22 cellular contexts compared by ENCODE assay signal in the genomic region with DNA sequence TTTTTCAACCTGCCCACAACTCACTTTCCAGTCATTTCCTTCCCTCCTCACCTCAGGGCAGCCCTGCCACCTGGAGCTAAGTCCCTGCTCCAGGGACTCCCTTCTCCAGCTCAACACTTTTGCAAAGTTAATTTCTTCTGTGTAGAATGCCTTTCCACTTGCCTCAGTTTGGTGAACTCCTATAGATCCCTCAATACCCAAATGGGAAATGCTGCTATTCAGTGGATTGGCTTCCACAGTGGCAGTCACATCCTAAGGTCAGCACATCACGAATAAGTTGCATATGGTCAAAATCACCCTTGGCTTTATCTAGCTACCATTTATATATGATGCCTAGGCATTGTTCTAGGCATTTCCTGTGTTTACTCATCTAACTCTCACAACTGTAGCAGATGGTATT. TPM values are rescaled to one million over a fixed set of nuclear protein-coding genes. Genes with fewer than 3 reads are reported as not detected.
DNase-seq lines count a peak whose midpoint lies in the region; ATAC-seq and TF ChIP-seq lines count a peak whose summit lies in the region.
"Had no signal": no experiment of that assay in that cellular context is flagged by ENCODE, and none has a peak within 500 bp of the region (broad histone marks: within the 10 kb centered on the region; RNA-seq: fewer than 3 reads in every experiment).

No MANE protein-coding gene starts in this region.

- no peak for ATAC-seq in CD4-positive, alpha-beta T cell (ENCODE audit: poor library complexity)
- no peak for ATAC-seq in IMR-90 (ENCODE audit: low read depth)
- ATAC-seq: HepG2, Right ventricle myocardium inferior had no signal

- no peak overlapping the region for H2BK20ac ChIP-seq in IMR-90 (ENCODE audit: low read depth, low read length)

- no peak overlapping the region for H2AK5ac ChIP-seq in IMR-90 (ENCODE audit: low read depth, low read length)

- H3K4me1 ChIP-seq in IMR-90 (ENCODE audit: control insufficient read depth, insufficient read depth, low read length) (peaks cover 27% of the 10 kb centered on the region), BE2C (peaks cover 13% of the 10 kb centered on the region)

- no peak for DNase-seq in CD4-positive, alpha-beta T cell
- peak; percentile 42 for DNase-seq in DMS53 (lab: John Stamatoyannopoulos, UW)
- DNase-seq in IMR-90, result no peak
- DNase-seq in dermis blood vessel endothelial cell, result peak; percentile 13
- no peak for DNase-seq in RWPE1 (ENCODE audit: low spot score)
- no peak for DNase-seq in BE2C
- DNase-seq in AG20443 (ENCODE audit: low spot score), result no peak
- DNase-seq: DMS79, GM23248, H9, KG1, MV-4-11, NCI-H1105 treated with DMSO at 0.1 percent for 48 hours, NCI-H2029 treated with DMSO at 0.1 percent for 48 hours, NCI-H2171, NCI-H345, NCI-H524, OCI-M1 had no signal

- H2BK120ac ChIP-seq in IMR-90 (ENCODE audit: low read depth, low read length), result no peak overlapping the region

- no peaks in the 10 kb centered on the region for H3K9me3 ChIP-seq in CD4-positive, alpha-beta T cell (ENCODE audit: control insufficient read depth, low read length)
- H3K9me3 ChIP-seq in IMR-90 (ENCODE audit: control insufficient read depth, insufficient read depth, low read length) (no peaks in the 10 kb centered on the region), BE2C (no peaks in the 10 kb centered on the region)
- H3K9me3 ChIP-seq: BLaER1, SJSA1 had no signal

- peaks cover 0 to 16% of the 10 kb centered on the region in 2 experiments; a peak in 1 of 4 replicates for H3K79me1 ChIP-seq in IMR-90 (ENCODE audit: low read depth in 1 of 2, low read length in 2 of 2)

- no peak overlapping the region for H3K56ac ChIP-seq in IMR-90 (ENCODE audit: extremely low read depth, insufficient read depth, low read length)

- no peak overlapping the region for H3K27ac ChIP-seq in CD4-positive, alpha-beta T cell (ENCODE audit: low read depth, low read length)
- H3K27ac ChIP-seq in IMR-90 (ENCODE audit: insufficient read depth, low read length) (no peak overlapping the region), RWPE1 (no peak overlapping the region)
- H3K27ac ChIP-seq: BLaER1, GM23248, SJSA1 had no signal

- no peak overlapping the region for H4K5ac ChIP-seq in IMR-90 (ENCODE audit: low read depth, low read length)

- TF ChIP-seq POLR2A in IMR-90 (IDR thresholded peaks at IDR 0.05; ENCODE audit: low read depth, low read length), result no peak

- H3K4me1 Mint-ChIP-seq in CD4-positive, alpha-beta T cell (ENCODE audit: low read depth), result peaks cover 21% of the 10 kb centered on the region

- H3K4me3 ChIP-seq in IMR-90 (ENCODE audit: insufficient read depth, low read depth, low read length) (no peak overlapping the region), BE2C (ENCODE audit: low read depth, low read length) (no peak overlapping the region)
- H3K4me3 ChIP-seq: BLaER1, GM23248, SJSA1 had no signal

- dilution Hi-C loops in IMR-90 (cut with HindIII; ENCODE audit: low sequenced_read_pairs, unreplicated experiment), result no loop called here

- no peak overlapping the region for H2BK5ac ChIP-seq in IMR-90 (ENCODE audit: low read depth, low read length, poor library complexity, severe bottlenecking)

- intact Hi-C loops in CD4-positive, alpha-beta T cell (cut with DNase I, micrococcal nuclease), result no loop called here
- intact Hi-C loops in IMR-90 (cut with micrococcal nuclease), result no loop called here

- no peak overlapping the region for H3K4me2 ChIP-seq in IMR-90 (ENCODE audit: low read depth, low read length)
- H3K4me2 ChIP-seq: BLaER1 had no signal

- H3K4me3 Mint-ChIP-seq in CD4-positive, alpha-beta T cell, result no peak overlapping the region
- H3K4me3 Mint-ChIP-seq: H9 had no signal

- in situ Hi-C loops in IMR-90 (cut with MboI; ENCODE audit: low sequenced_read_pairs), result no loop called here

- H3K9me1 ChIP-seq in IMR-90 (ENCODE audit: insufficient read depth, low read length), result peaks cover 31% of the 10 kb centered on the region

- H3K27ac Mint-ChIP-seq in CD4-positive, alpha-beta T cell, result peak overlapping the region; percentile 30

- no peak overlapping the region for H3K23ac ChIP-seq in IMR-90 (ENCODE audit: low read depth, low read length)

- H3K9me3 Mint-ChIP-seq in CD4-positive, alpha-beta T cell, result no peaks in the 10 kb centered on the region
- H3K9me3 Mint-ChIP-seq: H9 had no signal

- no peak overlapping the region for H2AK9ac ChIP-seq in IMR-90 (replicated peaks; ENCODE audit: low read depth, low read length, poor library complexity)

- no CpG with 5 or more reads among the region's 1 CpG for WGBS in IMR-90 (ENCODE audit: extremely low coverage in 2 of 2, insufficient read length in 1 of 2), 2 experiments

- CTCF ChIA-PET in CD4-positive, alpha-beta T cell (lab: Charles Lee), result interaction anchor here (1.9 kb wide), 1 partner anchor 24 kb away, joined by 4 read pairs; a partner anchor contains a TSS
- CTCF ChIA-PET in IMR-90 (lab: Yijun Ruan, JAX), result no interaction called here
- CTCF ChIA-PET in RWPE1 (lab: Yijun Ruan, JAX), result no interaction called here

- no peak overlapping the region for H3K18ac ChIP-seq in IMR-90 (ENCODE audit: low read depth, low read length)

- no peak overlapping the region for H3K9ac ChIP-seq in IMR-90 (ENCODE audit: low read depth, low read length)
- H3K9ac ChIP-seq: BLaER1, GM23248 had no signal

- TF ChIP-seq RAD21 in IMR-90 (IDR thresholded peaks at IDR 0.05; ENCODE audit: low read length), result no peak

- no peaks in the 10 kb centered on the region for H3K27me3 ChIP-seq in CD4-positive, alpha-beta T cell (ENCODE audit: control insufficient read depth, insufficient read depth, low read length)
- H3K27me3 ChIP-seq in IMR-90 (ENCODE audit: control insufficient read depth, insufficient read depth, low read length), result no peaks in the 10 kb centered on the region
- H3K27me3 ChIP-seq in BE2C, result no peaks in the 10 kb centered on the region
- H3K27me3 ChIP-seq: BLaER1, SJSA1 had no signal

- no peak overlapping the region; the same call in 2 of the 3 replicates for H2BK15ac ChIP-seq in IMR-90 (ENCODE audit: low read depth, low read length)

- H3K36me3 Mint-ChIP-seq in CD4-positive, alpha-beta T cell (ENCODE audit: low read depth), result no peaks in the 10 kb centered on the region

- no peaks in the 10 kb centered on the region for H4K20me1 ChIP-seq in IMR-90 (ENCODE audit: insufficient read depth, low read length)
- H4K20me1 ChIP-seq: BLaER1 had no signal

- POLR2A ChIA-PET in CD4-positive, alpha-beta T cell (lab: Charles Lee), result no interaction called here
- POLR2A ChIA-PET in IMR-90 (lab: Charles Lee; ENCODE audit: unreplicated experiment) (no interaction called here), RWPE1 (lab: Yijun Ruan, JAX; ENCODE audit: low non-redundant PET) (no interaction called here)

- BruUV-seq in IMR-90 (replicated peaks; lab: Mats Ljungman, UMichigan), result no TSS peak

- no peak overlapping the region for H4K91ac ChIP-seq in IMR-90 (ENCODE audit: insufficient read depth, low read depth, low read length)

- no peak overlapping the region for H2AFZ ChIP-seq in IMR-90 (replicated peaks; ENCODE audit: low read length, poor library complexity)
- H2AFZ ChIP-seq: GM23248 had no signal

- no peak overlapping the region for H4K8ac ChIP-seq in IMR-90 (ENCODE audit: low read depth in 2 of 2, low read length in 2 of 2)

- TF ChIP-seq CTCF in CD4-positive, alpha-beta T cell (IDR thresholded peaks at IDR 0.05), result no peak
- TF ChIP-seq CTCF in IMR-90 (conservative IDR thresholded peaks at IDR 0.05; ENCODE audit: low read depth, low read length), result no peak
- no peak for TF ChIP-seq CTCF in RWPE1 (conservative IDR thresholded peaks at IDR 0.05; ENCODE audit: low read depth)
- TF ChIP-seq CTCF in BE2C (IDR thresholded peaks at IDR 0.05; ENCODE audit: low read depth, low read length), result no peak

- no peak overlapping the region for H3K4ac ChIP-seq in IMR-90 (ENCODE audit: low read depth, low read length)

- H3K14ac ChIP-seq in IMR-90 (replicated peaks; ENCODE audit: low read depth, low read length), result peak overlapping the region; percentile 34; the same call in 1 of the 2 replicates

- no peaks in the 10 kb centered on the region for H3K27me3 Mint-ChIP-seq in CD4-positive, alpha-beta T cell

- H3K36me3 ChIP-seq in IMR-90 (ENCODE audit: control insufficient read depth, insufficient read depth, low read length), result no peaks in the 10 kb centered on the region
- no peaks in the 10 kb centered on the region for H3K36me3 ChIP-seq in BE2C
- H3K36me3 ChIP-seq: BLaER1, SJSA1 had no signal

TF ChIP-seq in IMR-90, 13 proteins besides CTCF, POLR2A, EP300 and RAD21:
- no peak for TF ChIP-seq NFE2L2 (IDR thresholded peaks at IDR 0.05; ENCODE audit: low read depth, low read length)
- TF ChIP-seq RFX5 (IDR thresholded peaks at IDR 0.05; ENCODE audit: low read depth, low read length), result no peak

RNA-seq across cellular contexts. Expression of a gene that starts 23.6 kb away (rescaled TPM):
- 100 to 1,000 TPM in 1 of 2 experiments, 10 to 100 TPM in 1; 91.6 to 101 TPM for total RNA-seq in CD4-positive, alpha-beta T cell
- total RNA-seq in IMR-90 (2012; rRNA removed) (1.7 and 2.0 TPM in 2 replicates), dermis blood vessel endothelial cell (37.4 and 40.7 TPM in 2 replicates)
- polyA plus RNA-seq in IMR-90 (2012; rRNA removed), result 7.9 and 8.2 TPM in 2 replicates
- polyA plus RNA-seq in IMR-90 (2012; cell fraction: cytosol; rRNA removed), result 4.1 and 7.5 TPM in 2 replicates
- 25.1 and 54.1 TPM in 2 replicates for polyA plus RNA-seq in IMR-90 (2012; cell fraction: nucleus; rRNA removed; ENCODE audit: low replicate concordance)
- polyA plus RNA-seq in BE2C (2012; ENCODE audit: insufficient read depth, insufficient read length, low read depth), result 18.0 TPM

RNA-seq across cellular contexts. Expression of a gene that starts 59.9 kb away (rescaled TPM):
- total RNA-seq in CD4-positive, alpha-beta T cell, result 1 to 10 TPM; 3.5 to 4.1 TPM
- 772 and 841 TPM in 2 replicates for total RNA-seq in IMR-90 (2012; rRNA removed)
- 1,857 and 1,944 TPM in 2 replicates for polyA plus RNA-seq in IMR-90 (2012; rRNA removed)
- polyA plus RNA-seq in IMR-90 (2012; cell fraction: cytosol; rRNA removed), result 823 and 2,639 TPM in 2 replicates
- polyA plus RNA-seq in IMR-90 (2012; cell fraction: nucleus; rRNA removed; ENCODE audit: low replicate concordance), result 597 and 1,651 TPM in 2 replicates
- 552 and 903 TPM in 2 replicates for total RNA-seq in dermis blood vessel endothelial cell
- 387 TPM for polyA plus RNA-seq in BE2C (2012; ENCODE audit: insufficient read depth, insufficient read length, low read depth)

Comparison
In these comparisons a context has a peak if more than half of its experiments do, and no peak if none do; other contexts are left out.
1. DNase-seq: peak in DMS53 (single experiment) and dermis blood vessel endothelial cell (single experiment); none in CD4-positive, alpha-beta T cell (0 of 10), IMR-90 (single experiment), RWPE1 (single experiment), BE2C (single experiment) and AG20443 (single experiment).
2. RNA of a gene that starts 23.6 kb away (total RNA-seq): 91.6 to 101 TPM in CD4-positive, alpha-beta T cell and 37.4 to 40.7 TPM in dermis blood vessel endothelial cell; 1.7 to 2.0 TPM in IMR-90; every median in the first group is over 10 times any median in the second.
3. RNA of a gene that starts 59.9 kb away (total RNA-seq): 772 to 841 TPM in IMR-90 and 552 to 903 TPM in dermis blood vessel endothelial cell; 3.5 to 4.1 TPM in CD4-positive, alpha-beta T cell; every median in the first group is over 100 times any median in the second.